In genomic region chr15:73751896-73752816, GRCh38 we compare ENCODE assay signal across 9 cellular contexts. TPM values are rescaled to one million over a fixed set of nuclear protein-coding genes. Genes with fewer than 3 reads are reported as not detected.
A peak's percentile ranks its signal among the peaks of the same experiment; 100 is the strongest.
DNase-seq lines count a peak whose midpoint lies in the region; ATAC-seq, FAIRE-seq and TF ChIP-seq lines count a peak whose summit lies in the region.
"Had no signal": no experiment of that assay in that cellular context is flagged by ENCODE, and none has a peak within 500 bp of the region (broad histone marks: within the 10 kb centered on the region; RNA-seq: fewer than 3 reads in every experiment).

No MANE protein-coding gene starts in this region.

- H3K4me3 Mint-ChIP-seq in activated naive CD8-positive, alpha-beta T cell treated with anti-CD3 and anti-CD28 coated beads for 36 hours: no peak overlapping the region

- H3K27ac ChIP-seq in WERI-Rb-1: peak overlapping the region; percentile 83
- peak overlapping the region in 9 of 10 donors; percentile 9 to 70 (median 64) for H3K27ac ChIP-seq in heart right ventricle
- no peak overlapping the region for H3K27ac ChIP-seq in pancreas

- H3K4me3 ChIP-seq in AG09309 (ENCODE audit: control insufficient read depth, low read depth, low read length): peak overlapping the region; percentile 51
- H3K4me3 ChIP-seq in WERI-Rb-1 (ENCODE audit: low read depth, low read length): peak overlapping the region; percentile 76
- H3K4me3 ChIP-seq in heart right ventricle: peak overlapping the region; percentile 14 to 92 (median 68)
- H3K4me3 ChIP-seq in pancreas: peak overlapping the region in 3 of 4 donors; percentile 38 to 55 (median 46)

- no peaks in the 10 kb centered on the region for H3K9me3 ChIP-seq in WERI-Rb-1 (ENCODE audit: severe bottlenecking)
- H3K9me3 ChIP-seq in heart right ventricle: no peaks in the 10 kb centered on the region
- no peaks in the 10 kb centered on the region for H3K9me3 ChIP-seq in pancreas

- TF ChIP-seq CTCF in AG09309 (IDR thresholded peaks at IDR 0.05; ENCODE audit: control insufficient read depth, insufficient read depth, low read depth, low read length, missing control alignments) (no peak), WERI-Rb-1 (IDR thresholded peaks at IDR 0.05; ENCODE audit: low read depth, low read length) (no peak), heart right ventricle (IDR thresholded peaks at IDR 0.05) (no peak), pancreas (IDR thresholded peaks at IDR 0.05) (no peak)

- peaks cover 59% of the 10 kb centered on the region for H3K27me3 Mint-ChIP-seq in activated naive CD8-positive, alpha-beta T cell treated with anti-CD3 and anti-CD28 coated beads for 36 hours

- H3K9me3 Mint-ChIP-seq in activated naive CD8-positive, alpha-beta T cell treated with anti-CD3 and anti-CD28 coated beads for 36 hours: no peaks in the 10 kb centered on the region

- H3K27me3 ChIP-seq in WERI-Rb-1 (ENCODE audit: insufficient read depth, low read depth, severe bottlenecking) (no peaks in the 10 kb centered on the region), heart right ventricle (peaks cover 0 to 54% (median 13%) of the 10 kb centered on the region in 7 donors), pancreas (no peaks in the 10 kb centered on the region)

- ATAC-seq in heart right ventricle (peak; percentile 32 to 56 (median 42)), pancreas (peak; percentile 22 to 59 (median 42)), HG02763 (IDR thresholded peaks at IDR 0.05; ENCODE audit: unreplicated experiment) (no peak)

- H3K4me1 ChIP-seq in heart right ventricle (peaks cover 4 to 27% (median 19%) of the 10 kb centered on the region in 9 donors), pancreas (no peaks in the 10 kb centered on the region)

- DNase-seq in AG09309 (ENCODE audit: low read depth) (no peak), WERI-Rb-1 (peak; percentile 62), heart right ventricle (no peak), pancreas (peak in 3 of 6 donors; percentile 31 to 63 (median 61)), NCI-H2171 (lab: John Stamatoyannopoulos, UW) (no peak)
- DNase-seq in activated naive CD8-positive, alpha-beta T cell treated with anti-CD3 and anti-CD28 coated beads for 36 hours: no peak
- DNase-seq in activated CD4-positive, CD25-positive, alpha-beta regulatory T cell treated with anti-CD3 and anti-CD28 coated beads, Interleukin-2, amount 50 U/mL, for 72 hours: no peak
- DNase-seq: COR-L47 had no signal

- no peak overlapping the region for H3K27ac Mint-ChIP-seq in activated naive CD8-positive, alpha-beta T cell treated with anti-CD3 and anti-CD28 coated beads for 36 hours

- FAIRE-seq in pancreas (lab: Jason Lieb, UNC): no peak

- WGBS in heart right ventricle, 2 donors: 0 to 1% methylated on average over 71 to 81 of the region's 81 CpGs
- 1 to 2% methylated on average over 51 to 81 of the region's 81 CpGs for WGBS in pancreas, 2 donors

- H3K36me3 Mint-ChIP-seq in activated naive CD8-positive, alpha-beta T cell treated with anti-CD3 and anti-CD28 coated beads for 36 hours: no peaks in the 10 kb centered on the region

- peaks cover 2% of the 10 kb centered on the region for H3K4me1 Mint-ChIP-seq in activated naive CD8-positive, alpha-beta T cell treated with anti-CD3 and anti-CD28 coated beads for 36 hours

- peaks cover 11% of the 10 kb centered on the region for H3K36me3 ChIP-seq in WERI-Rb-1
- peaks cover 0 to 8% (median 0%) of the 10 kb centered on the region in 9 donors for H3K36me3 ChIP-seq in heart right ventricle
- H3K36me3 ChIP-seq in pancreas: no peaks in the 10 kb centered on the region

- intact Hi-C loops in heart right ventricle (cut with DNase I): no loop called here
- intact Hi-C loops in pancreas (cut with DNase I): no loop called here

RNA-seq across cellular contexts. Expression of gene INSYN1, which starts 1.0 kb away (rescaled TPM):
- 100 to 1,000 TPM in 4 of 10 donors, 10 to 100 TPM in 6; 56.4 to 221 (median 74.9) TPM for total RNA-seq in heart right ventricle
- 100 to 1,000 TPM; 134 to 154 TPM for polyA plus RNA-seq in heart right ventricle
- total RNA-seq in pancreas: 1 to 10 TPM in 4 of 6 donors, under 1 TPM in 2; 0.42 to 2.7 (median 1.6) TPM
- polyA plus RNA-seq in pancreas: 10 to 100 TPM in 1 of 2 donors, 1 to 10 TPM in 1; 6.0 to 28.2 TPM
- not detected for total RNA-seq in activated naive CD8-positive, alpha-beta T cell treated with anti-CD3 and anti-CD28 coated beads for 36 hours

Comparison
In these comparisons a context has a peak if more than half of its experiments do, and no peak if none do; other contexts are left out.
1. H3K27ac ChIP-seq: peak in WERI-Rb-1 (single experiment) and heart right ventricle (9 of 10); none in pancreas (0 of 4).
2. RNA of gene INSYN1, which starts 1.0 kb away (total RNA-seq): 56.4 to 221 TPM in heart right ventricle; 0.42 to 2.7 TPM in pancreas and not detected in activated naive CD8-positive, alpha-beta T cell treated with anti-CD3 and anti-CD28 coated beads for 36 hours; every median in the first group is over 10 times any median in the second.
3. Peak in every context shown above with its lines, with median percentiles within 50 percentile points of each other: H3K4me3 ChIP-seq.